ENCODE assay signal across 8 cellular contexts in genomic region chr7:112450807-112451661, GRCh38. TPM values are rescaled to one million over a fixed set of nuclear protein-coding genes. Genes with fewer than 3 reads are reported as not detected.
A peak's percentile ranks its signal among the peaks of the same experiment; 100 is the strongest.
DNase-seq lines count a peak whose midpoint lies in the region; ATAC-seq and TF ChIP-seq lines count a peak whose summit lies in the region.

No MANE protein-coding gene starts in this region.

- intact Hi-C loops in head of caudate nucleus (cut with DNase I), result no loop called here

- peak; percentile 81 for ATAC-seq in HG02759 (IDR thresholded peaks at IDR 0.05; ENCODE audit: unreplicated experiment)
- peak; percentile 77 for ATAC-seq in activated naive CD8-positive, alpha-beta T cell treated with anti-CD3 and anti-CD28 coated beads, Interleukin-2, amount 10 ng/mL, durations not matched to agents 7 days and 5 days (ENCODE audit: low read depth)
- peak; percentile 92 for ATAC-seq in omental fat pad (ENCODE audit: low FRiP score)

- no peaks in the 10 kb centered on the region for H3K27me3 Mint-ChIP-seq in activated naive CD8-positive, alpha-beta T cell treated with anti-CD3 and anti-CD28 coated beads, Interleukin-2, amount 10 ng/mL, durations not matched to agents 7 days and 5 days

- peak overlapping the region; percentile 94 for H3K27ac ChIP-seq in temporal lobe (ENCODE audit: low read depth, low read length)

- peak overlapping the region; percentile 93 for H3K4me3 Mint-ChIP-seq in activated naive CD8-positive, alpha-beta T cell treated with anti-CD3 and anti-CD28 coated beads, Interleukin-2, amount 10 ng/mL, durations not matched to agents 7 days and 5 days

- peaks cover 33% of the 10 kb centered on the region for H3K4me1 Mint-ChIP-seq in activated naive CD8-positive, alpha-beta T cell treated with anti-CD3 and anti-CD28 coated beads, Interleukin-2, amount 10 ng/mL, durations not matched to agents 7 days and 5 days

- POLR2A ChIA-PET in activated naive CD8-positive, alpha-beta T cell treated with anti-CD3 and anti-CD28 coated beads, Interleukin-2, amount 10 ng/mL, durations not matched to agents 7 days and 5 days (lab: Charles Lee), result interaction anchor here (0.8 to 3.2 kb wide), 7 partner anchors 9 to 889 kb away, joined by 3 to 21 read pairs (median 6); partner anchors contain the start of genes DOCK4, IMMP2L, TMEM168 and ZNF277

- peak overlapping the region; percentile 93 for H3K4me3 ChIP-seq in GM12864 (ENCODE audit: low read depth, low read length)

- H3K27ac Mint-ChIP-seq in activated naive CD8-positive, alpha-beta T cell treated with anti-CD3 and anti-CD28 coated beads, Interleukin-2, amount 10 ng/mL, durations not matched to agents 7 days and 5 days, result peak overlapping the region; percentile 95

- H3K36me3 Mint-ChIP-seq in activated naive CD8-positive, alpha-beta T cell treated with anti-CD3 and anti-CD28 coated beads, Interleukin-2, amount 10 ng/mL, durations not matched to agents 7 days and 5 days, result peaks cover 3% of the 10 kb centered on the region

- DNase-seq in GM12864 (ENCODE audit: low read depth), result peak; percentile 91
- peak; percentile 96 for DNase-seq in NCI-H1105 treated with DMSO at 0.1 percent for 48 hours (lab: John Stamatoyannopoulos, UW)
- DNase-seq in SKM-1 treated with dmso at 0.1 percent for 144 hours (lab: John Stamatoyannopoulos, UW; ENCODE audit: unreplicated experiment), result peak; percentile 94
- peak; percentile 84 for DNase-seq in activated naive CD8-positive, alpha-beta T cell treated with anti-CD3 and anti-CD28 coated beads, Interleukin-2, amount 10 ng/mL, durations not matched to agents 7 days and 5 days
- DNase-seq in head of caudate nucleus, result peak; percentile 89 to 98 (median 96)
- peak; percentile 85 for DNase-seq in omental fat pad (ENCODE audit: low spot score)

- TF ChIP-seq CTCF in GM12864 (IDR thresholded peaks at IDR 0.05; ENCODE audit: low read depth, low read length, missing control alignments), result no peak
- TF ChIP-seq CTCF in omental fat pad (IDR thresholded peaks at IDR 0.05), result no peak

- H3K9me3 Mint-ChIP-seq in activated naive CD8-positive, alpha-beta T cell treated with anti-CD3 and anti-CD28 coated beads, Interleukin-2, amount 10 ng/mL, durations not matched to agents 7 days and 5 days, result no peaks in the 10 kb centered on the region

RNA-seq across cellular contexts. Expression of gene IFRD1, which starts 0.8 kb away (rescaled TPM):
- total RNA-seq in activated naive CD8-positive, alpha-beta T cell treated with anti-CD3 and anti-CD28 coated beads, Interleukin-2, amount 10 ng/mL, durations not matched to agents 7 days and 5 days, result 10 to 100 TPM; 38.7 to 39.2 TPM
- total RNA-seq in omental fat pad (10 to 100 TPM; 78.5 to 85.1 (median 80.4) TPM), temporal lobe (50.2 TPM)

RNA-seq across cellular contexts. Expression of gene LSMEM1, which starts 29.8 kb away (rescaled TPM):
- total RNA-seq in activated naive CD8-positive, alpha-beta T cell treated with anti-CD3 and anti-CD28 coated beads, Interleukin-2, amount 10 ng/mL, durations not matched to agents 7 days and 5 days, result 1 to 10 TPM in 1 of 2 experiments, under 1 TPM in 1; 0.96 to 1.2 TPM
- total RNA-seq in omental fat pad (10 to 100 TPM in 1 of 4 donors, 1 to 10 TPM in 3; 1.8 to 10.2 (median 3.3) TPM), temporal lobe (0.98 TPM)

Comparison
In these comparisons a context has a peak if more than half of its experiments do, and no peak if none do; other contexts are left out.
1. Peak in every context shown above with its lines: DNase-seq, ATAC-seq, H3K4me3 ChIP-seq and H3K27ac ChIP-seq.